1 cellular context compared by ENCODE assay signal in the genomic region with DNA sequence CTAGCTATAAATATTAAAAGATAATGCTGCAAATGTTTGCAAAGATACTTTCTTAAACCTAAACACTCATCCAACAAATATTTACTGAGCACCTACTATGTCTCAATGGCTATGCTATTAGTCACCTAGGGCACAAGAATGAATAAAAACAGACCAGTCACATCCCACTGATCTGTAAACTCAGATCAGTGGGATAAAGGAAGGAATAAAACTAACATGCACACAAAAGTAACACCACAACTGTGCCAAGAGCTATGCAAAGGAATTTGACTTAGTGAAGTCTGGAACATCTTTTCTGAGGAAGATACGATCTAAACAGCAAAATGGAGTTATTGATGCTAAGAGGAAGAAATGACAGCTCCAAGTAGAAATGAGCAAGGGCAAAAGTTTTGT.
TF ChIP-seq lines count a peak whose summit lies in the region.

No MANE protein-coding gene starts in this region.

TF ChIP-seq in endothelial cell of umbilical vein, 7 proteins besides CTCF, POLR2A, EP300 and RAD21 (continued from another document):
- TF ChIP-seq, protein P1, sequence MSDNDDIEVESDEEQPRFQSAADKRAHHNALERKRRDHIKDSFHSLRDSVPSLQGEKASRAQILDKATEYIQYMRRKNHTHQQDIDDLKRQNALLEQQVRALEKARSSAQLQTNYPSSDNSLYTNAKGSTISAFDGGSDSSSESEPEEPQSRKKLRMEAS (IDR thresholded peaks at IDR 0.05; ENCODE audit: insufficient read depth, insufficient read length) = no peak
- no peak for TF ChIP-seq POLR2AphosphoS5 (IDR thresholded peaks at IDR 0.05; ENCODE audit: insufficient read depth, low read depth, low read length)
- no peak for TF ChIP-seq FOS (IDR thresholded peaks at IDR 0.05; ENCODE audit: borderline replicate concordance, insufficient read depth, low read length)
- TF ChIP-seq JUN (IDR thresholded peaks at IDR 0.05; ENCODE audit: borderline replicate concordance, insufficient read depth, insufficient read length, low read depth) = no peak
- TF ChIP-seq MYC (IDR thresholded peaks at IDR 0.05; ENCODE audit: low read depth, low read length) = no peak
- TF ChIP-seq EZH2 (IDR thresholded peaks at IDR 0.05; ENCODE audit: borderline replicate concordance, low read depth, low read length, severe bottlenecking) = no peak
